ENCODE assay signal across 36 cellular contexts in the genomic region with DNA sequence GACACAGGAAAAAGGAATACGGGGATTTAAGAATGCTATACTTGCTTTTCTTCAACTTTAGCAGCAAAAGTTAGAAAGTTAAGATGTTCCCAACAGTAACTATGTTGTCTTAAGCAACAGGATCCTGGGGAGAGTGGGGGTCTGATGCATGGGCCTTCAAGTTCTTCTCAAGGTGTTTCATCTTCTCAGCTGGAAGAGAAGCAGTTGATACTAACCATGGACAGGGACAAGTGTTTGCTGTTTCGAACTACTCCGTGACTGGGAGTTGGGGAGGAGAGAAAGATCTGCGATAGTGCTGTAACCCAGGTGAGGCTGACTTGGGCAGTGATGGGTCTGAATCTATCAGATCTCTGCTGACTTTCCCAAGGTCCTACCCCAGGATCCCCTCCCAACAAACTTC. TPM values are rescaled to one million over a fixed set of nuclear protein-coding genes. Genes with fewer than 3 reads are reported as not detected.
"Had no signal": no experiment of that assay in that cellular context is flagged by ENCODE, and none has a peak within 500 bp of the region (broad histone marks: within the 10 kb centered on the region; RNA-seq: fewer than 3 reads in every experiment).

No MANE protein-coding gene starts in this region.

- DNase-seq: activated CD4-positive, alpha-beta memory T cell treated with anti-CD3 and anti-CD28 coated beads, Interleukin-2, amount 10 ng/mL, durations not matched to agents 7 days and 5 days; activated CD4-positive, alpha-beta T cell treated with anti-CD3 and anti-CD28 coated beads for 36 hours; activated CD4-positive, alpha-beta T cell treated with anti-CD3 and anti-CD28 coated beads, Interleukin-2, amount 10 ng/mL, durations not matched to agents 24 days and 14 days; activated CD4-positive, alpha-beta T cell treated with anti-CD3 and anti-CD28 coated beads, Interleukin-2, amount 50 U/mL, for 4 hours; activated CD4-positive, CD25-positive, alpha-beta regulatory T cell; activated CD4-positive, CD25-positive, alpha-beta regulatory T cell treated with anti-CD3 and anti-CD28 coated beads, Interleukin-2, amount 50 U/mL, for 72 hours; activated CD8-positive, alpha-beta memory T cell treated with anti-CD3 and anti-CD28 coated beads, Interleukin-2, amount 50 U/mL, for 48 hours; activated gamma-delta T cell; activated naive CD4-positive, alpha-beta T cell; activated naive CD4-positive, alpha-beta T cell treated with anti-CD3 and anti-CD28 coated beads, Interleukin-2, amount 10 ng/mL, durations not matched to agents 7 days and 5 days; activated naive CD8-positive, alpha-beta T cell treated with anti-CD3 and anti-CD28 coated beads, Interleukin-2, amount 10 ng/mL, durations not matched to agents 7 days and 5 days; activated T-cell treated with anti-CD3 and anti-CD28 coated beads for 4 hours; activated T-cell treated with anti-CD3 and anti-CD28 coated beads, Interleukin-2, amount 50 U/mL, for 24 hours; activated T-cell treated with anti-CD3 and anti-CD28 coated beads, Interleukin-2, amount 50 U/mL, for 72 hours; brain microvascular endothelial cell; caudate nucleus; cortex of kidney; effector CD8-positive, alpha-beta T cell; esophagus squamous epithelium; foreskin melanocyte; heart right ventricle; T1000 had no signal

- H3K4me3 ChIP-seq: ascending aorta, esophagus squamous epithelium, gastroesophageal sphincter, heart right ventricle, hepatocyte had no signal

- H3K36me3 ChIP-seq: ascending aorta, brain microvascular endothelial cell, esophagus squamous epithelium, gastroesophageal sphincter, heart right ventricle had no signal

- FAIRE-seq: colon, endometrium, endothelial cell of umbilical vein had no signal

- H3K4me2 ChIP-seq: hepatocyte had no signal

- H3K4me1 ChIP-seq: ascending aorta, esophagus squamous epithelium, gastroesophageal sphincter, heart right ventricle had no signal

- H3K27ac ChIP-seq: ascending aorta, brain microvascular endothelial cell, epithelial cell of prostate, esophagus squamous epithelium, gastroesophageal sphincter, heart right ventricle, hepatocyte had no signal

- H3K27me3 ChIP-seq: ascending aorta, brain microvascular endothelial cell, esophagus squamous epithelium, gastroesophageal sphincter, heart right ventricle, hepatocyte had no signal

- H3K79me2 ChIP-seq: hepatocyte had no signal

- ATAC-seq: activated CD4-positive, alpha-beta T cell treated with anti-CD3 and anti-CD28 coated beads for 36 hours; activated naive CD4-positive, alpha-beta T cell treated with anti-CD3 and anti-CD28 coated beads, Interleukin-2, amount 50 U/mL, for 72 hours; activated T-cell treated with anti-CD3 and anti-CD28 coated beads, Interleukin-2, amount 50 U/mL, for 72 hours; gastroesophageal sphincter; heart right ventricle had no signal

RNA-seq across cellular contexts. Expression of a gene that starts 1.0 kb away (rescaled TPM):
- total RNA-seq: ascending aorta, chondrocyte, endothelial cell of umbilical vein, gastroesophageal sphincter, glomerular endothelial cell, heart right ventricle, hepatocyte had no signal
- polyA plus RNA-seq: hepatocyte had no signal

RNA-seq across cellular contexts. Expression of a gene that starts 6.2 kb away (rescaled TPM):
- total RNA-seq: activated CD4-positive, alpha-beta memory T cell treated with anti-CD3 and anti-CD28 coated beads, Interleukin-2, amount 10 ng/mL, durations not matched to agents 7 days and 5 days; activated CD4-positive, alpha-beta T cell treated with anti-CD3 and anti-CD28 coated beads for 36 hours; activated CD4-positive, alpha-beta T cell treated with anti-CD3 and anti-CD28 coated beads, Interleukin-2, amount 10 ng/mL, durations not matched to agents 24 days and 14 days; activated naive CD8-positive, alpha-beta T cell treated with anti-CD3 and anti-CD28 coated beads, Interleukin-2, amount 10 ng/mL, durations not matched to agents 7 days and 5 days; activated T-cell treated with anti-CD3 and anti-CD28 coated beads, Interleukin-2, amount 50 U/mL, for 72 hours; ascending aorta; chondrocyte; dermis microvascular lymphatic vessel endothelial cell; endothelial cell of umbilical vein; esophagus squamous epithelium; fibroblast of lung; fibroblast of villous mesenchyme; gastroesophageal sphincter; glomerular endothelial cell; heart right ventricle; hepatocyte had no signal
- polyA plus RNA-seq: endothelial cell of umbilical vein, esophagus, fibroblast of lung, heart right ventricle, hepatocyte had no signal

RNA-seq across cellular contexts. Expression of a gene that starts 14.6 kb away (rescaled TPM):
- total RNA-seq: activated CD4-positive, alpha-beta memory T cell treated with anti-CD3 and anti-CD28 coated beads, Interleukin-2, amount 10 ng/mL, durations not matched to agents 7 days and 5 days; activated CD4-positive, alpha-beta T cell treated with anti-CD3 and anti-CD28 coated beads for 36 hours; activated CD4-positive, alpha-beta T cell treated with anti-CD3 and anti-CD28 coated beads, Interleukin-2, amount 10 ng/mL, durations not matched to agents 24 days and 14 days; activated naive CD4-positive, alpha-beta T cell treated with anti-CD3 and anti-CD28 coated beads, Interleukin-2, amount 50 U/mL, for 72 hours; activated naive CD8-positive, alpha-beta T cell treated with anti-CD3 and anti-CD28 coated beads, Interleukin-2, amount 10 ng/mL, durations not matched to agents 7 days and 5 days; activated T-cell treated with anti-CD3 and anti-CD28 coated beads, Interleukin-2, amount 50 U/mL, for 72 hours; ascending aorta; chondrocyte; dermis microvascular lymphatic vessel endothelial cell; endothelial cell of umbilical vein; esophagus squamous epithelium; fibroblast of lung; fibroblast of villous mesenchyme; gastroesophageal sphincter; glomerular endothelial cell; heart right ventricle; hepatocyte had no signal
- polyA plus RNA-seq: endothelial cell of umbilical vein, esophagus, fibroblast of lung, heart right ventricle, hepatocyte had no signal

RNA-seq across cellular contexts. Expression of a gene that starts 26.0 kb away (rescaled TPM):
- total RNA-seq: ascending aorta, chondrocyte, hepatocyte had no signal
